ENCODE assay signal across 13 cellular contexts in genomic region chr6:10434235-10434634, GRCh38. TPM values are rescaled to one million over a fixed set of nuclear protein-coding genes. Genes with fewer than 3 reads are reported as not detected.
DNase-seq lines count a peak whose midpoint lies in the region; ATAC-seq lines count a peak whose summit lies in the region.
"Had no signal": no experiment of that assay in that cellular context is flagged by ENCODE, and none has a peak within 500 bp of the region (broad histone marks: within the 10 kb centered on the region; RNA-seq: fewer than 3 reads in every experiment).

No MANE protein-coding gene starts in this region.

- DNase-seq in EL (peak; percentile 55), Karpas-422 (peak; percentile 76), SJCRH30 (no peak), memory B cell (ENCODE audit: low spot score in 2 of 2) (no peak), mesenteric fat pad (ENCODE audit: low spot score) (no peak), NCI-H2171 treated with DMSO at 0.1 percent for 48 hours (lab: John Stamatoyannopoulos, UW) (no peak)
- DNase-seq in activated T-cell treated with anti-CD3 and anti-CD28 coated beads, Interleukin-2, amount 50 U/mL, for 72 hours, result no peak
- DNase-seq: activated naive CD4-positive, alpha-beta T cell; cerebellar nuclear complex; natural killer cell; NCI-H1694 had no signal

- H3K9me2 ChIP-seq in Karpas-422 (replicated peaks; ENCODE audit: insufficient read depth, low read length), result no peaks in the 10 kb centered on the region

- no peaks in the 10 kb centered on the region for H3K9me3 ChIP-seq in Karpas-422 (ENCODE audit: low read length)
- H3K9me3 ChIP-seq in SJCRH30 (replicated peaks), result no peaks in the 10 kb centered on the region
- H3K9me3 ChIP-seq: vagina had no signal

- H2AFZ ChIP-seq in Karpas-422 (ENCODE audit: low read length), result peak overlapping the region; percentile 89

- peaks cover 2% of the 10 kb centered on the region for H3K9me3 Mint-ChIP-seq in memory B cell
- H3K9me3 Mint-ChIP-seq in activated T-cell treated with anti-CD3 and anti-CD28 coated beads, Interleukin-2, amount 50 U/mL, for 72 hours, result no peaks in the 10 kb centered on the region
- H3K9me3 Mint-ChIP-seq: natural killer cell had no signal

- H3K79me2 ChIP-seq in Karpas-422 (ENCODE audit: low read length), result no peaks in the 10 kb centered on the region

- peaks cover 9% of the 10 kb centered on the region for H3K4me1 Mint-ChIP-seq in memory B cell
- H3K4me1 Mint-ChIP-seq in activated T-cell treated with anti-CD3 and anti-CD28 coated beads, Interleukin-2, amount 50 U/mL, for 72 hours (ENCODE audit: low read depth), result no peaks in the 10 kb centered on the region
- H3K4me1 Mint-ChIP-seq: natural killer cell had no signal

- peak; percentile 53 for ATAC-seq in memory B cell (ENCODE audit: low read depth)
- ATAC-seq in activated T-cell treated with anti-CD3 and anti-CD28 coated beads, Interleukin-2, amount 50 U/mL, for 72 hours (replicated peaks in 1 of 2), result no peak
- ATAC-seq in HG03571 (IDR thresholded peaks at IDR 0.05; ENCODE audit: unreplicated experiment), result no peak
- ATAC-seq: natural killer cell had no signal

- H3K36me3 ChIP-seq in Karpas-422 (ENCODE audit: insufficient read depth, low read length) (no peaks in the 10 kb centered on the region), SJCRH30 (no peaks in the 10 kb centered on the region)
- H3K36me3 ChIP-seq: vagina had no signal

- no peaks in the 10 kb centered on the region for H3K27me3 ChIP-seq in Karpas-422 (ENCODE audit: low read length)
- H3K27me3 ChIP-seq in SJCRH30, result no peaks in the 10 kb centered on the region
- H3K27me3 ChIP-seq: vagina had no signal

- H3K4me3 ChIP-seq in Karpas-422 (ENCODE audit: low read length) (peak overlapping the region; percentile 45; the same call in 1 of the 2 replicates), SJCRH30 (peak overlapping the region; percentile 50)
- H3K4me3 ChIP-seq: vagina had no signal

- H3K36me3 Mint-ChIP-seq in memory B cell, result no peaks in the 10 kb centered on the region
- no peaks in the 10 kb centered on the region for H3K36me3 Mint-ChIP-seq in activated T-cell treated with anti-CD3 and anti-CD28 coated beads, Interleukin-2, amount 50 U/mL, for 72 hours (ENCODE audit: insufficient read depth in 2 of 2)
- H3K36me3 Mint-ChIP-seq: natural killer cell had no signal

- H3K27ac ChIP-seq in Karpas-422 (ENCODE audit: low read length), result no peak overlapping the region
- peak overlapping the region; percentile 58 for H3K27ac ChIP-seq in SJCRH30
- H3K27ac ChIP-seq: vagina had no signal

- peak overlapping the region; percentile 44 for H3K9ac ChIP-seq in Karpas-422 (ENCODE audit: low read length)

- peak overlapping the region; percentile 63 for H3K4me2 ChIP-seq in Karpas-422 (ENCODE audit: low read depth, low read length, poor library complexity, severe bottlenecking)

- H3K4me3 Mint-ChIP-seq in memory B cell, result no peak overlapping the region
- no peak overlapping the region for H3K4me3 Mint-ChIP-seq in activated T-cell treated with anti-CD3 and anti-CD28 coated beads, Interleukin-2, amount 50 U/mL, for 72 hours
- H3K4me3 Mint-ChIP-seq: natural killer cell had no signal

- H3K27ac Mint-ChIP-seq in memory B cell, result no peak overlapping the region
- no peak overlapping the region for H3K27ac Mint-ChIP-seq in activated T-cell treated with anti-CD3 and anti-CD28 coated beads, Interleukin-2, amount 50 U/mL, for 72 hours
- H3K27ac Mint-ChIP-seq: natural killer cell had no signal

- peaks cover 5% of the 10 kb centered on the region for H3K27me3 Mint-ChIP-seq in memory B cell
- peaks cover 25% of the 10 kb centered on the region for H3K27me3 Mint-ChIP-seq in activated T-cell treated with anti-CD3 and anti-CD28 coated beads, Interleukin-2, amount 50 U/mL, for 72 hours (ENCODE audit: low read depth)

- H3K4me1 ChIP-seq in Karpas-422 (ENCODE audit: low read length) (peaks cover 24% of the 10 kb centered on the region), SJCRH30 (no peaks in the 10 kb centered on the region)
- H3K4me1 ChIP-seq: vagina had no signal

- no peaks in the 10 kb centered on the region for H4K20me1 ChIP-seq in Karpas-422 (ENCODE audit: insufficient read depth, low read depth, low read length)

RNA-seq across cellular contexts. Expression of gene TFAP2A, which starts 19.4 kb away (rescaled TPM):
- total RNA-seq in Karpas-422 (2014; rRNA removed; shearing (Covaris generic); ENCODE audit: low replicate concordance), result 0.22 and 0.34 TPM in 2 replicates
- total RNA-seq in SJCRH30 (2014; rRNA removed; shearing (Covaris generic)), result 8.3 and 10.6 TPM in 2 replicates
- 1.9 TPM for total RNA-seq in mesenteric fat pad
- under 1 TPM; 0.35 to 0.36 TPM for total RNA-seq in activated T-cell treated with anti-CD3 and anti-CD28 coated beads, Interleukin-2, amount 50 U/mL, for 72 hours
- total RNA-seq: natural killer cell had no signal

Comparison
In these comparisons a context has a peak if more than half of its experiments do, and no peak if none do; other contexts are left out.
1. DNase-seq: peak in EL (single experiment) and Karpas-422 (single experiment); none in SJCRH30 (0 of 2), memory B cell (0 of 2), mesenteric fat pad (single experiment), NCI-H2171 treated with DMSO at 0.1 percent for 48 hours (single experiment) and activated T-cell treated with anti-CD3 and anti-CD28 coated beads, Interleukin-2, amount 50 U/mL, for 72 hours (0 of 2).